ENCODE assay signal across 22 cellular contexts in genomic region chr9:3939820-3940219, GRCh38.
"Had no signal": no experiment of that assay in that cellular context is flagged by ENCODE, and none has a peak within 500 bp of the region (broad histone marks: within the 10 kb centered on the region; RNA-seq: fewer than 3 reads in every experiment).

No MANE protein-coding gene starts in this region.

- H3K4me3 Mint-ChIP-seq: immature natural killer cell; natural killer cell; neural crest cell; stimulated activated naive B cell treated with anti-CD40 and anti-IgM and Interleukin-4, amounts not matched to agents 10 μg/mL and 1 μg/mL and 100 μg/mL, for 72 hours; stimulated activated naive CD8-positive, alpha-beta T cell treated with anti-CD3 and anti-CD28 coated beads, Interleukin-15, amount 100 ng/mL, for 72 hours had no signal

- H3K27me3 ChIP-seq: dorsolateral prefrontal cortex, esophagus muscularis mucosa, ovary, right atrium auricular region, sigmoid colon, testis, tibial nerve, upper lobe of right lung, vagina had no signal

- H3K27me3 Mint-ChIP-seq: stimulated activated naive B cell treated with anti-CD40 and anti-IgM and Interleukin-4, amounts not matched to agents 10 μg/mL and 1 μg/mL and 100 μg/mL, for 72 hours had no signal

- H3K36me3 Mint-ChIP-seq: immature natural killer cell; natural killer cell; stimulated activated naive B cell treated with anti-CD40 and anti-IgM and Interleukin-4, amounts not matched to agents 10 μg/mL and 1 μg/mL and 100 μg/mL, for 72 hours had no signal

- DNase-seq: dorsolateral prefrontal cortex; effector CD8-positive, alpha-beta T cell; immature natural killer cell; kidney glomerular epithelial cell; mucosa of descending colon; natural killer cell; ovary; sigmoid colon; stimulated activated CD4-positive, alpha-beta T cell treated with anti-CD3 and anti-CD28 coated beads, Interleukin-2, amount 100 ng/mL, for 24 hours; stimulated activated CD4-positive, alpha-beta T cell treated with anti-CD3 and anti-CD28 coated beads, Interleukin-4, amount 100 ng/mL, for 4 hours; stimulated activated naive B cell treated with anti-CD40 and anti-IgM and Interleukin-4, amounts not matched to agents 10 μg/mL and 1 μg/mL and 100 μg/mL, for 72 hours; stimulated activated naive CD8-positive, alpha-beta T cell treated with anti-CD3 and anti-CD28 coated beads, Interleukin-15, amount 100 ng/mL, for 72 hours; testis; upper lobe of right lung had no signal

- H3K9me3 ChIP-seq: esophagus muscularis mucosa, mucosa of descending colon, ovary, right atrium auricular region, sigmoid colon, testis, tibial nerve, upper lobe of right lung, vagina had no signal

- H3K27ac Mint-ChIP-seq: immature natural killer cell; natural killer cell; stimulated activated naive B cell treated with anti-CD40 and anti-IgM and Interleukin-4, amounts not matched to agents 10 μg/mL and 1 μg/mL and 100 μg/mL, for 72 hours; stimulated activated naive CD8-positive, alpha-beta T cell treated with anti-CD3 and anti-CD28 coated beads, Interleukin-15, amount 100 ng/mL, for 72 hours had no signal

- ATAC-seq: left lobe of liver; mucosa of descending colon; natural killer cell; stimulated activated naive B cell treated with anti-CD40 and anti-IgM and Interleukin-4, amounts not matched to agents 10 μg/mL and 1 μg/mL and 100 μg/mL, for 72 hours; stimulated activated naive CD8-positive, alpha-beta T cell treated with anti-CD3 and anti-CD28 coated beads, Interleukin-15, amount 100 ng/mL, for 72 hours; upper lobe of right lung had no signal

- H3K27ac ChIP-seq: coronary artery, dorsolateral prefrontal cortex, esophagus muscularis mucosa, ovary, right atrium auricular region, sigmoid colon, skin epidermis, testis, tibial nerve, upper lobe of right lung, vagina had no signal

- H3K9me3 Mint-ChIP-seq: natural killer cell; neural crest cell; stimulated activated naive B cell treated with anti-CD40 and anti-IgM and Interleukin-4, amounts not matched to agents 10 μg/mL and 1 μg/mL and 100 μg/mL, for 72 hours; stimulated activated naive CD8-positive, alpha-beta T cell treated with anti-CD3 and anti-CD28 coated beads, Interleukin-15, amount 100 ng/mL, for 72 hours had no signal

- H3K4me1 Mint-ChIP-seq: immature natural killer cell; natural killer cell; stimulated activated naive B cell treated with anti-CD40 and anti-IgM and Interleukin-4, amounts not matched to agents 10 μg/mL and 1 μg/mL and 100 μg/mL, for 72 hours; stimulated activated naive CD8-positive, alpha-beta T cell treated with anti-CD3 and anti-CD28 coated beads, Interleukin-15, amount 100 ng/mL, for 72 hours had no signal

- H3K36me3 ChIP-seq: esophagus muscularis mucosa, ovary, right atrium auricular region, sigmoid colon, tibial nerve, upper lobe of right lung, vagina had no signal

- H3K4me1 ChIP-seq: esophagus muscularis mucosa, right atrium auricular region, sigmoid colon, testis, tibial nerve, upper lobe of right lung, vagina had no signal

- H3K4me3 ChIP-seq: coronary artery, dorsolateral prefrontal cortex, esophagus muscularis mucosa, mucosa of descending colon, ovary, right atrium auricular region, sigmoid colon, skin epidermis, testis, tibial nerve, upper lobe of right lung, vagina had no signal
